36 cellular contexts compared by ENCODE assay signal in the genomic region with DNA sequence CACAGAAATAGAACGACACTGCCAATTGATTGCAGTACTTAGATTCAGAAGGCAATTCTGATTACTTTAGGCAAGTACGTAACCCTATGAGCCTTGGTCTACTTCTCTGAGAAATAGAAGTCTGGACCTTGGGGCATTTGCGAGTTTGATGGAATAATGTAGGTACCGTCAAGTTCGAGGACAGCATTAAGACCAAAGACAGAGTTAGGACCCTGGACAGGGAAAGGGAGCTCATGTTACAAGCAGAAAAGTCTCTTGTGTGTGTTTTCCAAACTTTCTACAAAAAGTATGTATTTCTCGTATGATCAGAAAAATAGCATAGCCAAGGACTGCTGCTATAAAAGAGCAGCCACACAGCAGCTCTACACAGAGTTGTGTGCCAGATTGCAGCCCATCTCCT. TPM values are rescaled to one million over a fixed set of nuclear protein-coding genes. Genes with fewer than 3 reads are reported as not detected.
"Had no signal": no experiment of that assay in that cellular context is flagged by ENCODE, and none has a peak within 500 bp of the region (broad histone marks: within the 10 kb centered on the region; RNA-seq: fewer than 3 reads in every experiment).

No MANE protein-coding gene starts in this region.

- H3K4me3 ChIP-seq: MG63 had no signal

- H3K36me3 ChIP-seq: MG63 had no signal

- DNase-seq: Karpas-422, Kasumi-1, MG63, MM.1S, MV-4-11, NCI-H1048, NCI-H1092, NCI-H1092 treated with DMSO at 0.1 percent for 48 hours, NCI-H1105, NCI-H1105 treated with DMSO at 0.1 percent for 48 hours, NCI-H1417, NCI-H1417 treated with DMSO at 0.1 percent for 48 hours, NCI-H1436, NCI-H1436 treated with DMSO at 0.1 percent for 48 hours, NCI-H146, NCI-H1694, NCI-H1694 treated with DMSO at 0.1 percent for 48 hours, NCI-H187, NCI-H187 treated with DMSO at 0.1 percent for 48 hours, NCI-H1930, NCI-H2029, NCI-H2029 treated with DMSO at 0.1 percent for 48 hours, NCI-H2081, NCI-H2081 treated with DMSO at 0.1 percent for 48 hours, NCI-H2107, NCI-H2171, NCI-H2171 treated with DMSO at 0.1 percent for 48 hours, NCI-H2227 treated with DMSO at 0.1 percent for 48 hours, NCI-H226, NCI-H345, NCI-H446, NCI-H446 treated with DMSO at 0.1 percent for 48 hours, NCI-H510A, NCI-H510A treated with DMSO at 0.1 percent for 48 hours, NCI-H524 had no signal

- H3K9me3 ChIP-seq: MG63 had no signal

- H3K27me3 ChIP-seq: MG63 had no signal

RNA-seq across cellular contexts. Expression of a gene that starts 20.1 kb away (rescaled TPM):
- total RNA-seq: LHCN-M2 had no signal
